23 cellular contexts compared by ENCODE assay signal in genomic region chr17:73163043-73163442, GRCh38. TPM values are rescaled to one million over a fixed set of nuclear protein-coding genes. Genes with fewer than 3 reads are reported as not detected.
A peak's percentile ranks its signal among the peaks of the same experiment; 100 is the strongest.
DNase-seq lines count a peak whose midpoint lies in the region; ATAC-seq, FAIRE-seq and TF ChIP-seq lines count a peak whose summit lies in the region.
"Had no signal": no experiment of that assay in that cellular context is flagged by ENCODE, and none has a peak within 500 bp of the region (broad histone marks: within the 10 kb centered on the region; RNA-seq: fewer than 3 reads in every experiment).

No MANE protein-coding gene starts in this region.

- TF ChIP-seq RAD21 in Ishikawa (IDR thresholded peaks at IDR 0.05; ENCODE audit: low read depth) = no peak
- TF ChIP-seq RAD21 in K562 (CRISPR knock-in tag; conservative IDR thresholded peaks at IDR 0.05 in 1 of 2, IDR thresholded peaks at IDR 0.05 in 1 of 2) = no peak

- no peaks in the 10 kb centered on the region for H3K79me2 ChIP-seq in K562 (ENCODE audit: control insufficient read depth, insufficient read depth, low read length)

- no peaks in the 10 kb centered on the region for H3K9me1 ChIP-seq in K562 (ENCODE audit: control insufficient read depth, insufficient read depth, low read length)

- TF ChIP-seq EP300 in Ishikawa (IDR thresholded peaks at IDR 0.05; ENCODE audit: borderline replicate concordance) (no peak), K562 (IDR thresholded peaks at IDR 0.05; ENCODE audit: low read length) (no peak)

- BruUV-seq in K562 (replicated peaks; lab: Mats Ljungman, UMichigan) = no TSS peak

- no peak overlapping the region for H2AFZ ChIP-seq in K562 (ENCODE audit: low read depth, low read length)

- intact Hi-C loops in K562 (cut with micrococcal nuclease) = no loop called here
- intact Hi-C loops in ascending aorta (cut with DNase I) = no loop called here

- FAIRE-seq in K562 (lab: Jason Lieb, UNC) = no peak
- FAIRE-seq: GM12891, H1 had no signal

- TF ChIP-seq CTCF in K562 (IDR thresholded peaks at IDR 0.05 in 2 of 3, conservative IDR thresholded peaks at IDR 0.05 in 1 of 3; ENCODE audit: insufficient read depth in 2 of 3, low read depth in 1 of 3, low read length in 3 of 3) (no peak), ascending aorta (IDR thresholded peaks at IDR 0.05) (no peak)

- 0% methylated on average over 6 of the region's 8 CpGs for WGBS in K562 (ENCODE audit: insufficient coverage, low coverage, missing lambda C conversion rate)

- H3K9me3 ChIP-seq in K562 (replicated peaks; ENCODE audit: control insufficient read depth, insufficient read depth, low read depth, low read length) (no peaks in the 10 kb centered on the region), ascending aorta (no peaks in the 10 kb centered on the region)
- H3K9me3 ChIP-seq: psoas muscle, testis, uterus had no signal

- H3K4me3 ChIP-seq in K562 (no peak overlapping the region), ascending aorta (no peak overlapping the region)
- H3K4me3 ChIP-seq: psoas muscle, testis, uterus had no signal

- H3K4me1 ChIP-seq in K562 (replicated peaks in 1 of 2; ENCODE audit: control insufficient read depth in 2 of 2, insufficient read depth in 2 of 2, low read length in 2 of 2) = peaks cover 0 to 18% of the 10 kb centered on the region in 2 experiments; a peak in 2 of 5 replicates
- peaks cover 9 to 15% of the 10 kb centered on the region in 2 donors for H3K4me1 ChIP-seq in ascending aorta

- H3K4me2 ChIP-seq in K562 (ENCODE audit: insufficient read depth, low read length) = no peak overlapping the region

- DNase-seq in DMS153 treated with DMSO at 0.1 percent for 48 hours (lab: John Stamatoyannopoulos, UW; ENCODE audit: unreplicated experiment) (peak; percentile 33), NCI-H345 treated with DMSO at 0.1 percent for 48 hours (lab: John Stamatoyannopoulos, UW; ENCODE audit: unreplicated experiment) (peak; percentile 83), K562 (ENCODE audit: extremely low read depth in 1 of 4, low spot score in 3 of 4) (no peak), NCI-H2029 treated with DMSO at 0.1 percent for 48 hours (lab: John Stamatoyannopoulos, UW) (no peak), occipital lobe (lab: John Stamatoyannopoulos, UW) (no peak), ascending aorta (ENCODE audit: low spot score in 2 of 2) (no peak)
- no peak for DNase-seq in activated CD4-positive, alpha-beta T cell treated with anti-CD3 and anti-CD28 coated beads, Interleukin-2, amount 50 U/mL, for 48 hours
- DNase-seq: activated CD4-positive, CD25-positive, alpha-beta regulatory T cell; activated naive CD4-positive, alpha-beta T cell treated with anti-CD3 and anti-CD28 coated beads, Interleukin-2, amount 10 ng/mL, durations not matched to agents 7 days and 5 days; C1 segment of cervical spinal cord; naive B cell; NCI-H1092; NCI-H446; nucleus accumbens; psoas muscle; stimulated activated naive B cell treated with anti-CD40 and anti-IgM and Interleukin-4, amounts not matched to agents 10 μg/mL and 1 μg/mL and 100 μg/mL, for 72 hours; T-helper 1 cell; testis; uterus had no signal

- POLR2A ChIA-PET in K562 (lab: Yijun Ruan, JAX) = no interaction called here

- H3K27me3 ChIP-seq in K562 (ENCODE audit: control insufficient read depth in 2 of 2, insufficient read depth in 2 of 2, low read length in 2 of 2) = peaks cover 50 to 67% of the 10 kb centered on the region in 2 experiments
- no peaks in the 10 kb centered on the region for H3K27me3 ChIP-seq in ascending aorta
- H3K27me3 ChIP-seq: testis had no signal

- CTCF ChIA-PET in K562 (lab: Yijun Ruan, JAX; ENCODE audit: low intra/inter-chr PET ratio) = no interaction called here

- no peak overlapping the region for H3K9ac ChIP-seq in K562 (ENCODE audit: insufficient read depth in 1 of 2, low read depth in 2 of 2, low read length in 2 of 2)

- H3K36me3 ChIP-seq in K562 (ENCODE audit: control insufficient read depth, insufficient read depth, low read length) = no peaks in the 10 kb centered on the region
- H3K36me3 ChIP-seq in ascending aorta = no peaks in the 10 kb centered on the region
- H3K36me3 ChIP-seq: uterus had no signal

- H4K20me1 ChIP-seq in K562 (replicated peaks; ENCODE audit: control insufficient read depth, insufficient read depth, low read length) = peaks cover 6% of the 10 kb centered on the region; the same call in 1 of the 2 replicates

- in situ Hi-C loops in K562 (cut with MboI) = no loop called here

- ATAC-seq in K562 = peak; percentile 17; the same call in 1 of the 3 replicates
- ATAC-seq: psoas muscle; stimulated activated naive B cell treated with anti-CD40 and anti-IgM and Interleukin-4, amounts not matched to agents 10 μg/mL and 1 μg/mL and 100 μg/mL, for 72 hours had no signal

- H3K27ac ChIP-seq in K562 (ENCODE audit: extremely low read depth, low read depth, low read length) = no peak overlapping the region
- no peak overlapping the region for H3K27ac ChIP-seq in ascending aorta
- H3K27ac ChIP-seq: psoas muscle, testis, uterus had no signal

- no peak for TF ChIP-seq POLR2A in K562 (conservative IDR thresholded peaks at IDR 0.05)

TF ChIP-seq in Ishikawa, 13 proteins besides CTCF, POLR2A, EP300 and RAD21 (continues in another document):
- peak; percentile 75 for TF ChIP-seq MAX (IDR thresholded peaks at IDR 0.05)

TF ChIP-seq in K562, 482 proteins besides CTCF, POLR2A, EP300 and RAD21:
- no peak for TF ChIP-seq ZBED1 (IDR thresholded peaks at IDR 0.05)
- peak; percentile 23; the same call in 1 of the 2 replicates for TF ChIP-seq BHLHE40 (IDR thresholded peaks at IDR 0.05; ENCODE audit: low read length)
- 0 out of 2 replicates have a peak, but pooled peaks have one; percentile 11 for TF ChIP-seq USF1 (CRISPR knock-in tag; IDR thresholded peaks at IDR 0.05)

RNA-seq across cellular contexts. Expression of gene SSTR2, which starts 1.8 kb away (rescaled TPM):
- total RNA-seq in K562 (2011; cell fraction: chromatin; rRNA removed; ENCODE audit: low replicate concordance) = not detected in 2 replicates
- not detected in 2 replicates for total RNA-seq in K562 (2011; cell fraction: nucleolus; rRNA removed)
- total RNA-seq in K562 (2011; cell fraction: nucleoplasm; rRNA removed) = not detected in 2 replicates
- not detected in 2 replicates for total RNA-seq in K562 (2014; rRNA removed)
- total RNA-seq in K562 (2014; rRNA removed; fragmentation: Illumina TruSeq; extraction: Trizol) = not detected in 2 replicates
- not detected in 2 replicates for total RNA-seq in K562 (2015; rRNA removed; fragmentation: Illumina TruSeq; extraction: Trizol)
- not detected in 2 replicates for total RNA-seq in K562 (2021)
- not detected in 2 replicates for polyA plus RNA-seq in K562 (2011; rRNA removed)
- not detected in 2 replicates for polyA plus RNA-seq in K562 (2011; cell fraction: cytosol; rRNA removed)
- not detected in 2 replicates for polyA plus RNA-seq in K562 (2011; cell fraction: nucleus; rRNA removed)
- polyA plus RNA-seq in K562 (2012) = 0.04 TPM in 2 replicates
- polyA plus RNA-seq in K562 (2014; fragmentation: Illumina TruSeq; extraction: Trizol) = not detected in 2 replicates
- under 1 TPM in 1 of 2 experiments, not detected in 1; 0.03 TPM for polyA plus RNA-seq in K562 (2014; fragmentation: Nextera tagmentation; extraction: Ambion mirVana)
- polyA plus RNA-seq in K562 (2014; rRNA removed) = not detected in 2 replicates
- not detected in 2 replicates for polyA minus RNA-seq in K562 (2011; rRNA and poly(A)+ RNA removed)
- polyA minus RNA-seq in K562 (2011; cell fraction: cytosol; rRNA and poly(A)+ RNA removed) = not detected in 2 replicates
- polyA minus RNA-seq in K562 (2011; cell fraction: nucleus; rRNA and poly(A)+ RNA removed) = not detected in 2 replicates
- total RNA-seq in occipital lobe = 44.5 TPM
- total RNA-seq in ascending aorta = 5.4 TPM
- total RNA-seq: glomerular endothelial cell had no signal

RNA-seq across cellular contexts. Expression of gene COG1, which starts 29.8 kb away (rescaled TPM):
- 66.6 and 89.3 TPM in 2 replicates for total RNA-seq in K562 (2011; cell fraction: chromatin; rRNA removed; ENCODE audit: low replicate concordance)
- total RNA-seq in K562 (2011; cell fraction: nucleolus; rRNA removed) = 46.7 and 60.0 TPM in 2 replicates
- 49.8 and 61.1 TPM in 2 replicates for total RNA-seq in K562 (2011; cell fraction: nucleoplasm; rRNA removed)
- total RNA-seq in K562 (2014; rRNA removed) (10.8 and 16.6 TPM in 2 replicates), K562 (2014; rRNA removed; fragmentation: Illumina TruSeq; extraction: Trizol) (12.3 and 14.0 TPM in 2 replicates), K562 (2015; rRNA removed; fragmentation: Illumina TruSeq; extraction: Trizol) (13.8 and 18.5 TPM in 2 replicates), K562 (2021) (23.9 and 26.8 TPM in 2 replicates), occipital lobe (19.3 TPM), ascending aorta (35.9 TPM)
- polyA plus RNA-seq in K562 (2011; rRNA removed) (16.2 and 22.8 TPM in 2 replicates), K562 (2014; fragmentation: Illumina TruSeq; extraction: Trizol) (19.6 and 28.3 TPM in 2 replicates), K562 (2014; fragmentation: Nextera tagmentation; extraction: Ambion mirVana) (1 to 10 TPM; 9.5 to 9.9 TPM), K562 (2014; rRNA removed) (12.9 and 13.9 TPM in 2 replicates)
- 13.1 and 18.9 TPM in 2 replicates for polyA plus RNA-seq in K562 (2011; cell fraction: cytosol; rRNA removed)
- polyA plus RNA-seq in K562 (2011; cell fraction: nucleus; rRNA removed) = 55.2 and 65.8 TPM in 2 replicates
- 23.6 and 25.0 TPM in 2 replicates for polyA plus RNA-seq in K562 (2012)
- 20.6 and 23.9 TPM in 2 replicates for polyA minus RNA-seq in K562 (2011; rRNA and poly(A)+ RNA removed)
- polyA minus RNA-seq in K562 (2011; cell fraction: cytosol; rRNA and poly(A)+ RNA removed) = 15.8 and 17.8 TPM in 2 replicates
- polyA minus RNA-seq in K562 (2011; cell fraction: nucleus; rRNA and poly(A)+ RNA removed) = 42.4 and 45.0 TPM in 2 replicates

Comparison
In these comparisons a context has a peak if more than half of its experiments do, and no peak if none do; other contexts are left out.
1. DNase-seq: peak in DMS153 treated with DMSO at 0.1 percent for 48 hours (single experiment) and NCI-H345 treated with DMSO at 0.1 percent for 48 hours (single experiment); none in K562 (0 of 4), activated CD4-positive, alpha-beta T cell treated with anti-CD3 and anti-CD28 coated beads, Interleukin-2, amount 50 U/mL, for 48 hours (0 of 2), NCI-H2029 treated with DMSO at 0.1 percent for 48 hours (single experiment), occipital lobe (single experiment) and ascending aorta (0 of 2).